8 cellular contexts compared by ENCODE assay signal in genomic region chr19:43525836-43526771, GRCh38. TPM values are rescaled to one million over a fixed set of nuclear protein-coding genes. Genes with fewer than 3 reads are reported as not detected.
DNase-seq lines count a peak whose midpoint lies in the region; ATAC-seq, FAIRE-seq and TF ChIP-seq lines count a peak whose summit lies in the region.

No MANE protein-coding gene starts in this region.

- H3K4me3 ChIP-seq in Karpas-422 (ENCODE audit: low read length) (peak overlapping the region; percentile 88), keratinocyte (ENCODE audit: control insufficient read depth in 2 of 3, extremely low read depth in 1 of 3, insufficient read depth in 2 of 3, low read depth in 1 of 3, low read length in 3 of 3) (peak overlapping the region; percentile 79 to 98 (median 95))

- H3K4me1 ChIP-seq in Karpas-422 (ENCODE audit: low read length), result peaks cover 22% of the 10 kb centered on the region
- H3K4me1 ChIP-seq in keratinocyte (ENCODE audit: control insufficient read depth, extremely low read depth, insufficient read depth, low read length), result peaks cover 37% of the 10 kb centered on the region

- H3K4me2 ChIP-seq in Karpas-422 (ENCODE audit: low read depth, low read length, poor library complexity, severe bottlenecking) (peak overlapping the region; percentile 95), keratinocyte (ENCODE audit: control insufficient read depth, extremely low read depth, insufficient read depth, low read depth, low read length) (peak overlapping the region; percentile 74)

- H3K36me3 ChIP-seq in Karpas-422 (ENCODE audit: insufficient read depth, low read length) (no peaks in the 10 kb centered on the region), keratinocyte (ENCODE audit: control insufficient read depth in 2 of 2, extremely low read depth in 1 of 2, insufficient read depth in 2 of 2, low read length in 2 of 2) (peaks cover 3 to 9% of the 10 kb centered on the region in 2 experiments)

- peak overlapping the region; percentile 98; the same call in 1 of the 2 replicates for H2AFZ ChIP-seq in Karpas-422 (ENCODE audit: low read length)
- H2AFZ ChIP-seq in keratinocyte (ENCODE audit: control insufficient read depth, low read length), result no peak overlapping the region

- ATAC-seq in GM21619 (IDR thresholded peaks at IDR 0.05; ENCODE audit: unreplicated experiment), result no peak
- ATAC-seq in HG03025 (IDR thresholded peaks at IDR 0.05; ENCODE audit: low FRiP score, unreplicated experiment), result no peak

- TF ChIP-seq CTCF in keratinocyte (optimal IDR thresholded peaks at IDR 0.05 in 1 of 3, IDR thresholded peaks at IDR 0.05 in 1 of 3, conservative IDR thresholded peaks at IDR 0.05 in 1 of 3; ENCODE audit: extremely low read depth in 1 of 3, insufficient read depth in 2 of 3, low read length in 3 of 3), result no peak

- H3K9me3 ChIP-seq in Karpas-422 (ENCODE audit: low read length) (no peaks in the 10 kb centered on the region), keratinocyte (ENCODE audit: control insufficient read depth, low read depth, low read length) (no peaks in the 10 kb centered on the region)

- no peaks in the 10 kb centered on the region for H3K9me1 ChIP-seq in keratinocyte (ENCODE audit: control insufficient read depth, extremely low read depth, insufficient read depth, low read length)

- H3K27ac ChIP-seq in Karpas-422 (ENCODE audit: low read length) (no peak overlapping the region), keratinocyte (ENCODE audit: control insufficient read depth, insufficient read depth, low read length) (peak overlapping the region; percentile 95)

- H3K79me2 ChIP-seq in Karpas-422 (ENCODE audit: low read length), result no peaks in the 10 kb centered on the region
- peaks cover 59% of the 10 kb centered on the region for H3K79me2 ChIP-seq in keratinocyte (ENCODE audit: control insufficient read depth, insufficient read depth, low read length)

- DNase-seq in CD1c-positive myeloid dendritic cell (ENCODE audit: extremely low spot score) (peak; percentile 3), Karpas-422 (no peak), astrocyte of the hippocampus (ENCODE audit: low read depth, low spot score) (peak; percentile 55), keratinocyte (ENCODE audit: low read depth, low spot score) (no peak), NCI-H345 (lab: John Stamatoyannopoulos, UW) (no peak)
- peak; percentile 50 to 52 for DNase-seq in stimulated activated CD4-positive, alpha-beta T cell treated with anti-CD3 and anti-CD28 coated beads, Interleukin-2, amount 100 ng/mL, for 24 hours

- peak overlapping the region; percentile 78 for H3K9ac ChIP-seq in Karpas-422 (ENCODE audit: low read length)
- H3K9ac ChIP-seq in keratinocyte (ENCODE audit: control insufficient read depth, extremely low read depth, insufficient read depth, low read length), result peak overlapping the region; percentile 88

- dilution Hi-C loops in keratinocyte (cut with MboI; ENCODE audit: extremely low pct_ligation_motif_present, low sequenced_read_pairs), result no loop called here

- H4K20me1 ChIP-seq in Karpas-422 (ENCODE audit: insufficient read depth, low read depth, low read length) (no peaks in the 10 kb centered on the region), keratinocyte (ENCODE audit: control insufficient read depth, extremely low read depth, insufficient read depth, low read length) (peaks cover 3% of the 10 kb centered on the region)

- no peak for FAIRE-seq in keratinocyte (lab: Jason Lieb, UNC)

- H3K9me2 ChIP-seq in Karpas-422 (replicated peaks; ENCODE audit: insufficient read depth, low read length), result no peaks in the 10 kb centered on the region

- H3K27me3 ChIP-seq in Karpas-422 (ENCODE audit: low read length) (no peaks in the 10 kb centered on the region), keratinocyte (ENCODE audit: control insufficient read depth, extremely low read depth, insufficient read depth, low read length) (no peaks in the 10 kb centered on the region)

RNA-seq across cellular contexts. Expression of gene ETHE1, which starts 0.9 kb away (rescaled TPM):
- 6.7 and 13.6 TPM in 2 replicates for total RNA-seq in Karpas-422 (2014; rRNA removed; shearing (Covaris generic); ENCODE audit: low replicate concordance)
- polyA plus RNA-seq in keratinocyte, result 234 to 301 TPM (median 245 TPM) in 3 replicates
- polyA plus RNA-seq in keratinocyte (2011; ENCODE audit: low read depth), result 288 TPM
- 283 and 302 TPM in 2 replicates for polyA plus RNA-seq in keratinocyte (2011; cell fraction: cytosol; rRNA removed)
- polyA plus RNA-seq in keratinocyte (2011; cell fraction: nucleus; rRNA removed), result 180 and 198 TPM in 2 replicates
- 204 and 227 TPM in 2 replicates for polyA plus RNA-seq in keratinocyte (2012; ENCODE audit: low replicate concordance)
- 256 to 402 TPM (median 313 TPM) in 3 replicates for polyA minus RNA-seq in keratinocyte
- 280 TPM for polyA minus RNA-seq in keratinocyte (2011; cell fraction: cytosol; rRNA and poly(A)+ RNA removed)
- polyA minus RNA-seq in keratinocyte (2011; cell fraction: nucleus; rRNA and poly(A)+ RNA removed), result 70.7 and 74.0 TPM in 2 replicates

RNA-seq across cellular contexts. Expression of gene ZNF575, which starts 6.9 kb away (rescaled TPM):
- total RNA-seq in Karpas-422 (2014; rRNA removed; shearing (Covaris generic); ENCODE audit: low replicate concordance), result 0.34 TPM in 1 of 2 replicates, not detected in the other
- 0.05 to 0.22 TPM (median 0.06 TPM) in 3 replicates for polyA plus RNA-seq in keratinocyte
- polyA plus RNA-seq in keratinocyte (2011; ENCODE audit: low read depth), result 0.74 TPM
- 0.11 and 0.27 TPM in 2 replicates for polyA plus RNA-seq in keratinocyte (2011; cell fraction: cytosol; rRNA removed)
- 0.10 and 0.76 TPM in 2 replicates for polyA plus RNA-seq in keratinocyte (2011; cell fraction: nucleus; rRNA removed)
- 1.3 and 1.4 TPM in 2 replicates for polyA plus RNA-seq in keratinocyte (2012; ENCODE audit: low replicate concordance)
- 0.07 to 0.13 TPM (median 0.10 TPM) in 3 replicates for polyA minus RNA-seq in keratinocyte
- not detected for polyA minus RNA-seq in keratinocyte (2011; cell fraction: cytosol; rRNA and poly(A)+ RNA removed)
- polyA minus RNA-seq in keratinocyte (2011; cell fraction: nucleus; rRNA and poly(A)+ RNA removed), result not detected in 2 replicates

RNA-seq across cellular contexts. Expression of gene PHLDB3, which starts 21.6 kb away (rescaled TPM):
- total RNA-seq in Karpas-422 (2014; rRNA removed; shearing (Covaris generic); ENCODE audit: low replicate concordance), result 5.6 and 9.9 TPM in 2 replicates
- 6.1 to 9.8 TPM (median 6.7 TPM) in 3 replicates for polyA plus RNA-seq in keratinocyte
- polyA plus RNA-seq in keratinocyte (2011; ENCODE audit: low read depth), result 33.2 TPM
- 3.1 and 8.6 TPM in 2 replicates for polyA plus RNA-seq in keratinocyte (2011; cell fraction: cytosol; rRNA removed)
- 18.6 and 24.0 TPM in 2 replicates for polyA plus RNA-seq in keratinocyte (2011; cell fraction: nucleus; rRNA removed)
- 7.2 and 32.9 TPM in 2 replicates for polyA plus RNA-seq in keratinocyte (2012; ENCODE audit: low replicate concordance)
- polyA minus RNA-seq in keratinocyte, result 4.3 to 7.6 TPM (median 6.4 TPM) in 3 replicates
- polyA minus RNA-seq in keratinocyte (2011; cell fraction: cytosol; rRNA and poly(A)+ RNA removed), result 12.3 TPM
- polyA minus RNA-seq in keratinocyte (2011; cell fraction: nucleus; rRNA and poly(A)+ RNA removed), result 16.4 and 21.0 TPM in 2 replicates

RNA-seq across cellular contexts. Expression of gene XRCC1, which starts 49.2 kb away (rescaled TPM):
- total RNA-seq in Karpas-422 (2014; rRNA removed; shearing (Covaris generic); ENCODE audit: low replicate concordance), result 40.6 and 70.1 TPM in 2 replicates
- 16.3 to 17.5 TPM (median 16.8 TPM) in 3 replicates for polyA plus RNA-seq in keratinocyte
- 8.2 TPM for polyA plus RNA-seq in keratinocyte (2011; ENCODE audit: low read depth)
- polyA plus RNA-seq in keratinocyte (2011; cell fraction: cytosol; rRNA removed), result 9.6 and 19.8 TPM in 2 replicates
- polyA plus RNA-seq in keratinocyte (2011; cell fraction: nucleus; rRNA removed), result 14.4 and 19.9 TPM in 2 replicates
- 10.6 and 19.9 TPM in 2 replicates for polyA plus RNA-seq in keratinocyte (2012; ENCODE audit: low replicate concordance)
- 12.6 to 22.3 TPM (median 12.9 TPM) in 3 replicates for polyA minus RNA-seq in keratinocyte
- polyA minus RNA-seq in keratinocyte (2011; cell fraction: cytosol; rRNA and poly(A)+ RNA removed), result 21.7 TPM
- polyA minus RNA-seq in keratinocyte (2011; cell fraction: nucleus; rRNA and poly(A)+ RNA removed), result 9.5 and 11.8 TPM in 2 replicates

RNA-seq across cellular contexts. Expression of gene PINLYP, which starts 49.5 kb away (rescaled TPM):
- total RNA-seq in Karpas-422 (2014; rRNA removed; shearing (Covaris generic); ENCODE audit: low replicate concordance), result 3.6 TPM in 1 of 2 replicates, not detected in the other
- 14.5 to 19.2 TPM (median 16.0 TPM) in 3 replicates for polyA plus RNA-seq in keratinocyte
- polyA plus RNA-seq in keratinocyte (2011; ENCODE audit: low read depth), result 0.45 TPM
- polyA plus RNA-seq in keratinocyte (2011; cell fraction: cytosol; rRNA removed), result 11.0 and 14.1 TPM in 2 replicates
- 5.1 and 6.4 TPM in 2 replicates for polyA plus RNA-seq in keratinocyte (2011; cell fraction: nucleus; rRNA removed)
- 2.8 and 13.2 TPM in 2 replicates for polyA plus RNA-seq in keratinocyte (2012; ENCODE audit: low replicate concordance)
- polyA minus RNA-seq in keratinocyte, result 11.4 to 22.7 TPM (median 12.8 TPM) in 3 replicates
- 10.6 TPM for polyA minus RNA-seq in keratinocyte (2011; cell fraction: cytosol; rRNA and poly(A)+ RNA removed)
- polyA minus RNA-seq in keratinocyte (2011; cell fraction: nucleus; rRNA and poly(A)+ RNA removed), result 1.5 and 1.6 TPM in 2 replicates

Comparison
In these comparisons a context has a peak if more than half of its experiments do, and no peak if none do; other contexts are left out.
1. DNase-seq: peak in CD1c-positive myeloid dendritic cell (single experiment), astrocyte of the hippocampus (single experiment) and stimulated activated CD4-positive, alpha-beta T cell treated with anti-CD3 and anti-CD28 coated beads, Interleukin-2, amount 100 ng/mL, for 24 hours (2 of 2); none in Karpas-422 (single experiment), keratinocyte (single experiment) and NCI-H345 (single experiment).